ENCODE assay signal across 8 cellular contexts in the genomic region with DNA sequence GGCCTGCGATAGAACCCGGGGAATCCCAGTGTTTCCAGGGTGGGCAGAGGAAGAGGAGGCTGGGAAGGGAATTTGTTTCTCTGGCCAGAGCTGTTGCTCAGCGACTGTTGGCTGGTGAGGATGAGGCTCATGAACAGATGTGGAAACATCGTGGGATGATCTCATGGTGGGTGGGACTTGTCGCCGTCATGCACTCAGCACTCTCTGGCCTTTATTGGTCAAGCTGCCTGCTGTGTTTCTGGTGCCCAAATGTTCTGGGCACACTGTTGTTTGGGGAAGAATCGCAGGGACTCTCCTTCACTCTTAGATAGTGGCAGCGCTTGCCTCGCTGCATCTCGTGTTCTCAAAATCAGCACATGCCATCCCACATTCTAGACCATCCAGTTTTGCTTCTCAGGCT.
DNase-seq lines count a peak whose midpoint lies in the region; ATAC-seq, FAIRE-seq and TF ChIP-seq lines count a peak whose summit lies in the region.

No MANE protein-coding gene starts in this region.

- FAIRE-seq in D721Med (lab: Jason Lieb, UNC) = no peak

- H3K27ac ChIP-seq in BLaER1 treated with 17β-estradiol and CSF1 and Interleukin-3, amounts not matched to agents 10 nM and 100 nM = no peak overlapping the region
- H3K27ac ChIP-seq in RWPE1 = no peak overlapping the region

- H3K4me2 ChIP-seq in BLaER1 treated with 17β-estradiol and CSF1 and Interleukin-3, amounts not matched to agents 10 nM and 100 nM = peak overlapping the region in 8 of 11 experiments; percentile 1 to 75 (median 63); a peak in 13 of 22 replicates

- CTCF ChIA-PET in RWPE1 (lab: Yijun Ruan, JAX) = interaction anchor here (0.7 kb wide), 1 partner anchor 18 kb away, joined by 3 read pairs; no protein-coding TSS in a partner anchor

- no peaks in the 10 kb centered on the region for H3K36me3 ChIP-seq in BLaER1 treated with 17β-estradiol and CSF1 and Interleukin-3, amounts not matched to agents 10 nM and 100 nM

- peaks cover 29 to 45% (median 39%) of the 10 kb centered on the region in 10 experiments for H3K4me1 ChIP-seq in BLaER1 treated with 17β-estradiol and CSF1 and Interleukin-3, amounts not matched to agents 10 nM and 100 nM

- no peak overlapping the region for H3K4me3 ChIP-seq in BLaER1 treated with 17β-estradiol and CSF1 and Interleukin-3, amounts not matched to agents 10 nM and 100 nM
- H3K4me3 ChIP-seq in fibroblast of pulmonary artery (replicated peaks; ENCODE audit: low read depth, low read length) = no peak overlapping the region

- H3K27me3 ChIP-seq in BLaER1 treated with 17β-estradiol and CSF1 and Interleukin-3, amounts not matched to agents 10 nM and 100 nM = no peaks in the 10 kb centered on the region

- TF ChIP-seq CTCF in RWPE1 (conservative IDR thresholded peaks at IDR 0.05; ENCODE audit: low read depth) (no peak), fibroblast of pulmonary artery (IDR thresholded peaks at IDR 0.05; ENCODE audit: low read length, missing control alignments) (no peak), omental fat pad (IDR thresholded peaks at IDR 0.05) (no peak), D721Med (IDR thresholded peaks at IDR 0.05; ENCODE audit: insufficient read depth, missing control alignments) (no peak)

- peak; percentile 20 for DNase-seq in RWPE1 (ENCODE audit: low spot score)
- DNase-seq in fibroblast of pulmonary artery (ENCODE audit: low read depth) = peak; percentile 93
- peak; percentile 39 for DNase-seq in omental fat pad (ENCODE audit: low spot score)
- no peak for DNase-seq in NK-92 (lab: John Stamatoyannopoulos, UW; ENCODE audit: unreplicated experiment)
- no peak for DNase-seq in D721Med (ENCODE audit: insufficient read length, low spot score)

- no peak overlapping the region for H3K9ac ChIP-seq in BLaER1 treated with 17β-estradiol and CSF1 and Interleukin-3, amounts not matched to agents 10 nM and 100 nM

- ATAC-seq in omental fat pad (ENCODE audit: low FRiP score) (peak; percentile 89), HG03095 (IDR thresholded peaks at IDR 0.05; ENCODE audit: unreplicated experiment) (no peak), HG03196 (IDR thresholded peaks at IDR 0.05; ENCODE audit: unreplicated experiment) (no peak)

- peaks cover 0 to 57% (median 23%) of the 10 kb centered on the region in 11 experiments; a peak in 13 of 22 replicates for H4K20me1 ChIP-seq in BLaER1 treated with 17β-estradiol and CSF1 and Interleukin-3, amounts not matched to agents 10 nM and 100 nM

- no peaks in the 10 kb centered on the region; a peak in 1 of 22 replicates for H3K9me3 ChIP-seq in BLaER1 treated with 17β-estradiol and CSF1 and Interleukin-3, amounts not matched to agents 10 nM and 100 nM (replicated peaks in 1 of 11)

- POLR2A ChIA-PET in RWPE1 (lab: Yijun Ruan, JAX; ENCODE audit: low non-redundant PET) = no interaction called here

Comparison
In these comparisons a context has a peak if more than half of its experiments do, and no peak if none do; other contexts are left out.
1. DNase-seq: peak in RWPE1 (single experiment), fibroblast of pulmonary artery (single experiment) and omental fat pad (single experiment); none in NK-92 (single experiment) and D721Med (single experiment).